In the genomic region with DNA sequence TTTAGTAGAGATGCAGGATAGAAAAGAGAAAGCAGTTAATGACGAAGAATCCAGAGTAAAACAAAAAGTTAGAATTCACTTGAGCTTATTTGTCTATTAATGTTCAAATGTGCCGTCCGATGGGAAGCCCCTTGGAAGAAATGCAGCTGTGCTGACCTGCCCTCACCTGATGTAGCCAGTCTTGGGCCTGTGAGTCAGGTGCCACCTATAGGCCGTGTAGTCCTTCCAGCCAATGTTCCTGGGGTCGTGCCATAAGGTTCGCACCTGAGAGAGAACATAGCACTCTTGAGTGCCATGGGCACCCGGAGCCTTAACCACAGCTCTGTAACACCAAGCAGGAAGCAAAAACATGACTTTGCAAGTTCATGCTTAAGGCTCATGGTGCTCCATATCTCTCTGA, we compare ENCODE assay signal across 1 cellular context.
TF ChIP-seq lines count a peak whose summit lies in the region.

No MANE protein-coding gene starts in this region.

TF ChIP-seq in GM23338, 12 proteins besides CTCF, POLR2A, EP300 and RAD21 (continued from another document):
- TF ChIP-seq, protein P1, sequence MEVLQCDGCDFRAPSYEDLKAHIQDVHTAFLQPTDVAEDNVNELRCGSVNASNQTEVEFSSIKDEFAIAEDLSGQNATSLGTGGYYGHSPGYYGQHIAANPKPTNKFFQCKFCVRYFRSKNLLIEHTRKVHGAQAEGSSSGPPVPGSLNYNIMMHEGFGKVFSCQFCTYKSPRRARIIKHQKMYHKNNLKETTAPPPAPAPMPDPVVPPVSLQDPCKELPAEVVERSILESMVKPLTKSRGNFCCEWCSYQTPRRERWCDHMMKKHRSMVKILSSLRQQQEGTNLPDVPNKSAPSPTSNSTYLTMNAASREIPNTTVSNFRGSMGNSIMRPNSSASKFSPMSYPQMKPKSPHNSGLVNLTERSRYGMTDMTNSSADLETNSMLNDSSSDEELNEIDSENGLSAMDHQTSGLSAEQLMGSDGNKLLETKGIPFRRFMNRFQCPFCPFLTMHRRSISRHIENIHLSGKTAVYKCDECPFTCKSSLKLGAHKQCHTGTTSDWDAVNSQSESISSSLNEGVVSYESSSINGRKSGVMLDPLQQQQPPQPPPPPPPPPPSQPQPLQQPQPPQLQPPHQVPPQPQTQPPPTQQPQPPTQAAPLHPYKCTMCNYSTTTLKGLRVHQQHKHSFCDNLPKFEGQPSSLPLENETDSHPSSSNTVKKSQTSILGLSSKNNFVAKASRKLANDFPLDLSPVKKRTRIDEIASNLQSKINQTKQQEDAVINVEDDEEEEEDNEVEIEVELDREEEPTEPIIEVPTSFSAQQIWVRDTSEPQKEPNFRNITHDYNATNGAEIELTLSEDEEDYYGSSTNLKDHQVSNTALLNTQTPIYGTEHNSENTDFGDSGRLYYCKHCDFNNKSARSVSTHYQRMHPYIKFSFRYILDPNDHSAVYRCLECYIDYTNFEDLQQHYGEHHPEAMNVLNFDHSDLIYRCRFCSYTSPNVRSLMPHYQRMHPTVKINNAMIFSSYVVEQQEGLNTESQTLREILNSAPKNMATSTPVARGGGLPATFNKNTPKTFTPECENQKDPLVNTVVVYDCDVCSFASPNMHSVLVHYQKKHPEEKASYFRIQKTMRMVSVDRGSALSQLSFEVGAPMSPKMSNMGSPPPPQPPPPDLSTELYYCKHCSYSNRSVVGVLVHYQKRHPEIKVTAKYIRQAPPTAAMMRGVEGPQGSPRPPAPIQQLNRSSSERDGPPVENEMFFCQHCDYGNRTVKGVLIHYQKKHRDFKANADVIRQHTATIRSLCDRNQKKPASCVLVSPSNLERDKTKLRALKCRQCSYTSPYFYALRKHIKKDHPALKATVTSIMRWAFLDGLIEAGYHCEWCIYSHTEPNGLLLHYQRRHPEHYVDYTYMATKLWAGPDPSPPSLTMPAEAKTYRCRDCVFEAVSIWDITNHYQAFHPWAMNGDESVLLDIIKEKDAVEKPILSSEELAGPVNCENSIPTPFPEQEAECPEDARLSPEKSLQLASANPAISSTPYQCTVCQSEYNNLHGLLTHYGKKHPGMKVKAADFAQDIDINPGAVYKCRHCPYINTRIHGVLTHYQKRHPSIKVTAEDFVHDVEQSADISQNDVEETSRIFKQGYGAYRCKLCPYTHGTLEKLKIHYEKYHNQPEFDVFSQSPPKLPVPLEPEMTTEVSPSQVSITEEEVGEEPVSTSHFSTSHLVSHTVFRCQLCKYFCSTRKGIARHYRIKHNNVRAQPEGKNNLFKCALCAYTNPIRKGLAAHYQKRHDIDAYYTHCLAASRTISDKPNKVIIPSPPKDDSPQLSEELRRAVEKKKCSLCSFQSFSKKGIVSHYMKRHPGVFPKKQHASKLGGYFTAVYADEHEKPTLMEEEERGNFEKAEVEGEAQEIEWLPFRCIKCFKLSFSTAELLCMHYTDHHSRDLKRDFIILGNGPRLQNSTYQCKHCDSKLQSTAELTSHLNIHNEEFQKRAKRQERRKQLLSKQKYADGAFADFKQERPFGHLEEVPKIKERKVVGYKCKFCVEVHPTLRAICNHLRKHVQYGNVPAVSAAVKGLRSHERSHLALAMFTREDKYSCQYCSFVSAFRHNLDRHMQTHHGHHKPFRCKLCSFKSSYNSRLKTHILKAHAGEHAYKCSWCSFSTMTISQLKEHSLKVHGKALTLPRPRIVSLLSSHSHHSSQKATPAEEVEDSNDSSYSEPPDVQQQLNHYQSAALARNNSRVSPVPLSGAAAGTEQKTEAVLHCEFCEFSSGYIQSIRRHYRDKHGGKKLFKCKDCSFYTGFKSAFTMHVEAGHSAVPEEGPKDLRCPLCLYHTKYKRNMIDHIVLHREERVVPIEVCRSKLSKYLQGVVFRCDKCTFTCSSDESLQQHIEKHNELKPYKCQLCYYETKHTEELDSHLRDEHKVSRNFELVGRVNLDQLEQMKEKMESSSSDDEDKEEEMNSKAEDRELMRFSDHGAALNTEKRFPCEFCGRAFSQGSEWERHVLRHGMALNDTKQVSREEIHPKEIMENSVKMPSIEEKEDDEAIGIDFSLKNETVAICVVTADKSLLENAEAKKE (CRISPR knock-in tag; IDR thresholded peaks at IDR 0.05): no peak
- TF ChIP-seq REST (IDR thresholded peaks at IDR 0.05; ENCODE audit: unreplicated experiment) (no peak), ETS1 (IDR thresholded peaks at IDR 0.05) (no peak), CREB1 (CRISPR knock-in tag; IDR thresholded peaks at IDR 0.05; ENCODE audit: low read depth) (no peak), EZH2phosphoT487 (IDR thresholded peaks at IDR 0.05; ENCODE audit: unreplicated experiment) (no peak)
